In genomic region chr1:66152034-66152433, GRCh38 we compare ENCODE assay signal across 16 cellular contexts.
DNase-seq lines count a peak whose midpoint lies in the region; ATAC-seq and TF ChIP-seq lines count a peak whose summit lies in the region.
"Had no signal": no experiment of that assay in that cellular context is flagged by ENCODE, and none has a peak within 500 bp of the region (broad histone marks: within the 10 kb centered on the region; RNA-seq: fewer than 3 reads in every experiment).

No MANE protein-coding gene starts in this region.

- no peak overlapping the region for H3K4me3 Mint-ChIP-seq in activated T-cell treated with anti-CD3 and anti-CD28 coated beads, Interleukin-2, amount 50 U/mL, for 24 hours
- H3K4me3 Mint-ChIP-seq: CD4-positive, alpha-beta T cell had no signal

- H3K27ac Mint-ChIP-seq in activated T-cell treated with anti-CD3 and anti-CD28 coated beads, Interleukin-2, amount 50 U/mL, for 24 hours: no peak overlapping the region
- H3K27ac Mint-ChIP-seq: CD4-positive, alpha-beta T cell had no signal

- no peak for ATAC-seq in HG02763 (IDR thresholded peaks at IDR 0.05; ENCODE audit: unreplicated experiment)
- ATAC-seq in heart left ventricle: no peak
- ATAC-seq: A549, GM12878 had no signal

- intact Hi-C loops in dorsolateral prefrontal cortex (cut with DNase I): no loop called here
- intact Hi-C loops in heart left ventricle (cut with DNase I): no loop called here

- no peaks in the 10 kb centered on the region for H3K9me3 Mint-ChIP-seq in activated T-cell treated with anti-CD3 and anti-CD28 coated beads, Interleukin-2, amount 50 U/mL, for 24 hours
- H3K9me3 Mint-ChIP-seq: CD4-positive, alpha-beta T cell had no signal

- H3K9me3 ChIP-seq in heart left ventricle: no peaks in the 10 kb centered on the region
- H3K9me3 ChIP-seq: A549, HAP-1 had no signal

- DNase-seq in COLO829 (ENCODE audit: low spot score): peak; percentile 41
- no peak for DNase-seq in dorsolateral prefrontal cortex
- peak; percentile 46 for DNase-seq in medulla oblongata (ENCODE audit: extremely low spot score)
- DNase-seq in superior temporal gyrus (ENCODE audit: extremely low spot score): peak; percentile 76
- DNase-seq in activated T-cell treated with anti-CD3 and anti-CD28 coated beads, Interleukin-2, amount 50 U/mL, for 24 hours: no peak
- DNase-seq in heart left ventricle: no peak
- DNase-seq: AML-193; CD4-positive, alpha-beta T cell; DMS79 treated with DMSO at 0.1 percent for 48 hours had no signal

- H3K27me3 ChIP-seq in dorsolateral prefrontal cortex: no peaks in the 10 kb centered on the region
- peaks cover 0 to 13% (median 0%) of the 10 kb centered on the region in 9 donors for H3K27me3 ChIP-seq in heart left ventricle

- no peaks in the 10 kb centered on the region for H3K4me1 Mint-ChIP-seq in activated T-cell treated with anti-CD3 and anti-CD28 coated beads, Interleukin-2, amount 50 U/mL, for 24 hours (ENCODE audit: low read depth)

- no peaks in the 10 kb centered on the region for H3K36me3 ChIP-seq in heart left ventricle
- H3K36me3 ChIP-seq: HAP-1 had no signal

- H3K4me1 ChIP-seq in heart left ventricle: no peaks in the 10 kb centered on the region
- H3K4me1 ChIP-seq: HAP-1 had no signal

- no peaks in the 10 kb centered on the region for H3K36me3 Mint-ChIP-seq in activated T-cell treated with anti-CD3 and anti-CD28 coated beads, Interleukin-2, amount 50 U/mL, for 24 hours (ENCODE audit: low read depth)

- TF ChIP-seq POLR2A in heart left ventricle (IDR thresholded peaks at IDR 0.05): no peak

- peak in 1 of 56 donors; percentile 7 for TF ChIP-seq CTCF in dorsolateral prefrontal cortex (IDR thresholded peaks at IDR 0.05 in 54 of 56, conservative IDR thresholded peaks at IDR 0.05 in 2 of 56; ENCODE audit: low read depth in 1 of 56, partially characterized antibody in 56 of 56)
- TF ChIP-seq CTCF in heart left ventricle (IDR thresholded peaks at IDR 0.05): no peak

- H3K4me3 ChIP-seq in dorsolateral prefrontal cortex (peak overlapping the region in 6 of 59 donors; percentile 6 to 35 (median 14)), heart left ventricle (no peak overlapping the region)
- H3K4me3 ChIP-seq: A549, GM12878, HAP-1 had no signal

- H3K27ac ChIP-seq in dorsolateral prefrontal cortex (peak overlapping the region in 56 of 59 donors; percentile 36 to 97 (median 89)), heart left ventricle (no peak overlapping the region)
- H3K27ac ChIP-seq: 22Rv1, A549, C4-2B, HL-60 had no signal

- H3K27me3 Mint-ChIP-seq in activated T-cell treated with anti-CD3 and anti-CD28 coated beads, Interleukin-2, amount 50 U/mL, for 24 hours: peaks cover 38% of the 10 kb centered on the region

Comparison
In these comparisons a context has a peak if more than half of its experiments do, and no peak if none do; other contexts are left out.
1. DNase-seq: peak in COLO829 (single experiment), medulla oblongata (single experiment) and superior temporal gyrus (single experiment); none in dorsolateral prefrontal cortex (0 of 10), activated T-cell treated with anti-CD3 and anti-CD28 coated beads, Interleukin-2, amount 50 U/mL, for 24 hours (single experiment) and heart left ventricle (0 of 5).
2. H3K27ac ChIP-seq: peak in dorsolateral prefrontal cortex (56 of 59); none in heart left ventricle (0 of 12).